26 cellular contexts compared by ENCODE assay signal in genomic region chr10:36111676-36112075, GRCh38.
"Had no signal": no experiment of that assay in that cellular context is flagged by ENCODE, and none has a peak within 500 bp of the region (broad histone marks: within the 10 kb centered on the region; RNA-seq: fewer than 3 reads in every experiment).

No MANE protein-coding gene starts in this region.

- DNase-seq: activated CD4-positive, alpha-beta T cell treated with anti-CD3 and anti-CD28 coated beads for 4 hours; activated CD8-positive, alpha-beta memory T cell treated with anti-CD3 and anti-CD28 coated beads, Interleukin-2, amount 50 U/mL, for 4 hours; activated CD8-positive, alpha-beta T cell treated with anti-CD3 and anti-CD28 coated beads for 36 hours; activated gamma-delta T cell treated with Interleukin-2 at 50 U/mL for 16 hours; activated naive CD4-positive, alpha-beta T cell treated with anti-CD3 and anti-CD28 coated beads, Interleukin-2, amount 10 ng/mL, durations not matched to agents 7 days and 5 days; activated naive CD8-positive, alpha-beta T cell treated with anti-CD3 and anti-CD28 coated beads for 36 hours; activated T-cell treated with anti-CD3 and anti-CD28 coated beads, Interleukin-2, amount 50 U/mL, for 72 hours; brain microvascular endothelial cell; MG63; MV-4-11; NCI-H1092 treated with DMSO at 0.1 percent for 48 hours; NCI-H1417 treated with DMSO at 0.1 percent for 48 hours; NCI-H1694; NCI-H2029; NCI-H510A treated with DMSO at 0.1 percent for 48 hours; NCI-H69; NK-92 treated with Interleukin-12 subunit alpha and Interleukin-12 subunit beta, amount 100 ng/mL, for 24 hours; OCI-M1; RPMI8226; SHP77; SW 1271 had no signal

- H3K27me3 ChIP-seq: brain microvascular endothelial cell, MG63, SJSA1 had no signal

- H3K9me3 Mint-ChIP-seq: activated naive CD4-positive, alpha-beta T cell treated with anti-CD3 and anti-CD28 coated beads, Interleukin-2, amount 10 ng/mL, durations not matched to agents 7 days and 5 days had no signal

- H3K4me3 ChIP-seq: MG63, SJSA1 had no signal

- H3K4me3 Mint-ChIP-seq: activated CD8-positive, alpha-beta T cell treated with anti-CD3 and anti-CD28 coated beads for 36 hours; activated naive CD4-positive, alpha-beta T cell treated with anti-CD3 and anti-CD28 coated beads, Interleukin-2, amount 10 ng/mL, durations not matched to agents 7 days and 5 days; activated naive CD8-positive, alpha-beta T cell treated with anti-CD3 and anti-CD28 coated beads for 36 hours; activated T-cell treated with anti-CD3 and anti-CD28 coated beads, Interleukin-2, amount 50 U/mL, for 72 hours had no signal

- H3K4me1 Mint-ChIP-seq: activated naive CD4-positive, alpha-beta T cell treated with anti-CD3 and anti-CD28 coated beads, Interleukin-2, amount 10 ng/mL, durations not matched to agents 7 days and 5 days; activated naive CD8-positive, alpha-beta T cell treated with anti-CD3 and anti-CD28 coated beads for 36 hours had no signal

- H3K27me3 Mint-ChIP-seq: activated CD8-positive, alpha-beta T cell treated with anti-CD3 and anti-CD28 coated beads for 36 hours; activated naive CD4-positive, alpha-beta T cell treated with anti-CD3 and anti-CD28 coated beads, Interleukin-2, amount 10 ng/mL, durations not matched to agents 7 days and 5 days; activated naive CD8-positive, alpha-beta T cell treated with anti-CD3 and anti-CD28 coated beads for 36 hours had no signal

- H3K27ac Mint-ChIP-seq: activated CD8-positive, alpha-beta T cell treated with anti-CD3 and anti-CD28 coated beads for 36 hours; activated naive CD4-positive, alpha-beta T cell treated with anti-CD3 and anti-CD28 coated beads, Interleukin-2, amount 10 ng/mL, durations not matched to agents 7 days and 5 days; activated naive CD8-positive, alpha-beta T cell treated with anti-CD3 and anti-CD28 coated beads for 36 hours; activated T-cell treated with anti-CD3 and anti-CD28 coated beads, Interleukin-2, amount 50 U/mL, for 72 hours; activated T-helper 2 cell treated with anti-CD3 and anti-CD28 coated beads, Interferon-gamma antibody, Interleukin-2, Interleukin-4, amounts not matched to agents 10 μg/mL and 5 μg/mL and 100 μg/mL, durations not matched to agents 14 hours and 24 hours and 36 hours had no signal

- ATAC-seq: activated CD4-positive, CD25-positive, alpha-beta regulatory T cell treated with anti-CD3 and anti-CD28 coated beads, Interleukin-2, amount 50 U/mL, for 24 hours; activated CD8-positive, alpha-beta T cell treated with anti-CD3 and anti-CD28 coated beads for 36 hours; activated T-cell treated with anti-CD3 and anti-CD28 coated beads, Interleukin-2, amount 50 U/mL, for 72 hours; Panc1; SK-N-SH treated with all-trans-retinoic acid at 6 μM for 48 hours had no signal

- H3K9me3 ChIP-seq: MG63, SJSA1 had no signal

- H3K27ac ChIP-seq: brain microvascular endothelial cell, SJSA1 had no signal

- H3K36me3 ChIP-seq: brain microvascular endothelial cell, MG63, SJSA1 had no signal

- H3K36me3 Mint-ChIP-seq: activated naive CD4-positive, alpha-beta T cell treated with anti-CD3 and anti-CD28 coated beads, Interleukin-2, amount 10 ng/mL, durations not matched to agents 7 days and 5 days; activated naive CD8-positive, alpha-beta T cell treated with anti-CD3 and anti-CD28 coated beads for 36 hours had no signal
